In genomic region chr15:52790941-52791751, GRCh38 we compare ENCODE assay signal across 9 cellular contexts. TPM values are rescaled to one million over a fixed set of nuclear protein-coding genes. Genes with fewer than 3 reads are reported as not detected.
DNase-seq lines count a peak whose midpoint lies in the region; ATAC-seq, FAIRE-seq and TF ChIP-seq lines count a peak whose summit lies in the region.
"Had no signal": no experiment of that assay in that cellular context is flagged by ENCODE, and none has a peak within 500 bp of the region (broad histone marks: within the 10 kb centered on the region; RNA-seq: fewer than 3 reads in every experiment).

No MANE protein-coding gene starts in this region.

- TF ChIP-seq POLR2A in Peyer's patch (IDR thresholded peaks at IDR 0.05): no peak

- no peak for FAIRE-seq in pancreas (lab: Jason Lieb, UNC)

- no peak overlapping the region for H3K27ac ChIP-seq in Peyer's patch
- H3K27ac ChIP-seq in pancreas: peak overlapping the region; percentile 12 to 92 (median 79)

- peak overlapping the region; percentile 38 to 56 (median 52) for H3K4me3 ChIP-seq in Peyer's patch
- peak overlapping the region; percentile 49 for H3K4me3 ChIP-seq in fibroblast of pulmonary artery (replicated peaks; ENCODE audit: low read depth, low read length)
- peak overlapping the region; percentile 8 to 83 (median 66) for H3K4me3 ChIP-seq in pancreas

- TF ChIP-seq CTCF in Peyer's patch (IDR thresholded peaks at IDR 0.05) (no peak), fibroblast of pulmonary artery (IDR thresholded peaks at IDR 0.05; ENCODE audit: low read length, missing control alignments) (no peak), pancreas (IDR thresholded peaks at IDR 0.05) (peak in 1 of 4 donors; percentile 26)

- in situ Hi-C loops in KBM-7 (cut with MboI; ENCODE audit: low pct_unique_long_range_greater_than_20kb, low sequenced_read_pairs): loop anchor here (25.0 kb wide), 1 partner anchor 421 kb away; no protein-coding TSS in a partner anchor

- 56 to 58% methylated on average over 43 to 50 of the region's 50 CpGs for WGBS in pancreas, 2 donors

- H3K27me3 ChIP-seq in Peyer's patch (peaks cover 0 to 68% of the 10 kb centered on the region in 2 donors), pancreas (no peaks in the 10 kb centered on the region)

- DNase-seq in Daoy (ENCODE audit: low read depth) (peak; percentile 64), Peyer's patch (peak in 1 of 3 donors; percentile 46), fibroblast of pulmonary artery (ENCODE audit: low read depth) (no peak), pancreas (peak; percentile 44 to 83 (median 65)), NCI-H1048 (lab: John Stamatoyannopoulos, UW) (no peak), NOMO-1 treated with dmso at 0.1 percent for 144 hours (lab: John Stamatoyannopoulos, UW; ENCODE audit: unreplicated experiment) (no peak), KBM-7 (no peak)
- no peak for DNase-seq in stimulated activated naive CD4-positive, alpha-beta T cell (lab: John Stamatoyannopoulos, UW)
- DNase-seq: cortex of kidney had no signal

- ATAC-seq in pancreas: peak in 3 of 4 donors; percentile 2 to 16 (median 9)

- intact Hi-C loops in pancreas (cut with DNase I): loop anchor here in 2 of 3 donors (5.0 to 10.0 kb wide), 2 partner anchors 284 to 406 kb away; no protein-coding TSS in a partner anchor

- H3K36me3 ChIP-seq in Peyer's patch (no peaks in the 10 kb centered on the region), pancreas (no peaks in the 10 kb centered on the region)

- H3K9me3 ChIP-seq in Peyer's patch (peaks cover 0 to 3% (median 0%) of the 10 kb centered on the region in 4 donors), pancreas (no peaks in the 10 kb centered on the region)

- peaks cover 0 to 22% (median 20%) of the 10 kb centered on the region in 4 donors for H3K4me1 ChIP-seq in Peyer's patch
- H3K4me1 ChIP-seq in pancreas: no peaks in the 10 kb centered on the region

RNA-seq across cellular contexts. Expression of gene ONECUT1, which starts 1.0 kb away (rescaled TPM):
- 0.18 TPM in 1 of 2 replicates, not detected in the other for total RNA-seq in Daoy (2014; rRNA removed; shearing (Covaris generic))
- not detected for total RNA-seq in Peyer's patch
- 10 to 100 TPM; 30.4 to 56.2 (median 37.7) TPM for total RNA-seq in pancreas
- polyA plus RNA-seq in pancreas: 10 to 100 TPM in 1 of 2 donors, 1 to 10 TPM in 1; 8.0 to 36.2 TPM

Comparison
In these comparisons a context has a peak if more than half of its experiments do, and no peak if none do; other contexts are left out.
1. DNase-seq: peak in Daoy (single experiment) and pancreas (6 of 6); none in fibroblast of pulmonary artery (single experiment), stimulated activated naive CD4-positive, alpha-beta T cell (0 of 6), NCI-H1048 (single experiment), NOMO-1 treated with dmso at 0.1 percent for 144 hours (single experiment) and KBM-7 (single experiment).
2. H3K27ac ChIP-seq: peak in pancreas (4 of 4); none in Peyer's patch (0 of 4).
3. RNA of gene ONECUT1, which starts 1.0 kb away (total RNA-seq): 30.4 to 56.2 TPM in pancreas; 0.18 TPM in Daoy and not detected in Peyer's patch; every median in the first group is over 10 times any median in the second.
4. Peak in every context shown above with its lines, with median percentiles within 50 percentile points of each other: H3K4me3 ChIP-seq.